Comparison of ENCODE assay signal across 8 cellular contexts in the genomic region with DNA sequence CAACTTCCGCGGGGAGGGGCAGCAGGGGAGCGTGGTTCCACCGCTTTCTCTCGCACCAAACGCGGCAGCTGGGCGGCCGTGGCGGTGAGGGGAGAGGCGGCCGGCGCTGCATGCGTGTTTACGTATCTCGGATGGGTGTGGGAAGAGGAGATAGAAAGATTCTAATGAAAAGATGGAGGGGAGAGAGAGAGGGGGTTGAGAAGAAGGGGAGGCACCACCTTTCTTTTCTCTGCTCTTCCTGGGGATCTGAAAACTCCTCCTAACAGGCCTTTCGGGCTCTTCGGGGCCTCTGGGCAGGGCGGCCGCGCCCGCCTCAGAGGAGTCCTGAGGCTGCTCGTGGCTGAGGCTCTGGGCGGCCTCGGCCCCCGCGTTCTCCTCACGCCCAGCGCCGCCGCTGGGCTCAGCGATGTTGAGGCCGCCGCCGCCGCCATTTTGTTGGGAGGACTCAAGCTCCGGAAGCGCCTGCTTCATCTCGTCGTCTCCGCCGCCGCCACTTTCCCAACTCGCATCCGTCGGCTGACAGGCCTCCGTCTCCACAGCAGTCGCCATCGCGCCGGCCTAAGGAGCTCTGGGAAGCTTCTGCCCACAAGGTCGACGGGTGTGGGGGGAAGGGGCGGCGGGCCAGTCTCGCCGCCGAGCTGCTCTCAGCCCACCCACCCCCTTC. TPM values are rescaled to one million over a fixed set of nuclear protein-coding genes. Genes with fewer than 3 reads are reported as not detected.
DNase-seq lines count a peak whose midpoint lies in the region; ATAC-seq and TF ChIP-seq lines count a peak whose summit lies in the region.

No MANE protein-coding gene starts in this region.

- TF ChIP-seq EP300 in gastroesophageal sphincter (IDR thresholded peaks at IDR 0.05): no peak

- TF ChIP-seq POLR2A in gastroesophageal sphincter (IDR thresholded peaks at IDR 0.05): peak; percentile 41 to 43

- intact Hi-C loops in activated naive CD4-positive, alpha-beta T cell treated with anti-CD3 and anti-CD28 coated beads for 36 hours (cut with micrococcal nuclease): loop anchor here (1.0 to 5.0 kb wide), 5 partner anchors 86 to 875 kb away; a partner anchor contains a TSS

- WGBS in gastroesophageal sphincter (ENCODE audit: low coverage in 1 of 2), 2 donors: 2% methylated on average over 28 of the region's 58 CpGs; no CpG with 5 or more reads in 1 of the 2 donors

- H3K4me3 Mint-ChIP-seq in activated naive CD4-positive, alpha-beta T cell treated with anti-CD3 and anti-CD28 coated beads for 36 hours: peak overlapping the region; percentile 98

- peak; percentile 62 for ATAC-seq in GM21737 (IDR thresholded peaks at IDR 0.05; ENCODE audit: unreplicated experiment)
- peak; percentile 82 for ATAC-seq in gastroesophageal sphincter

- H3K27ac Mint-ChIP-seq in activated naive CD4-positive, alpha-beta T cell treated with anti-CD3 and anti-CD28 coated beads for 36 hours: peak overlapping the region; percentile 96

- DNase-seq in EH (ENCODE audit: low read depth) (peak; percentile 83), SJSA1 (ENCODE audit: low read depth in 1 of 2, low spot score in 2 of 2) (peak; percentile 47 to 57), non-pigmented ciliary epithelial cell (ENCODE audit: low read depth) (peak; percentile 20), superior temporal gyrus (ENCODE audit: extremely low spot score) (peak; percentile 76)
- peak; percentile 80 for DNase-seq in activated naive CD4-positive, alpha-beta T cell treated with anti-CD3 and anti-CD28 coated beads for 36 hours

- H3K36me3 Mint-ChIP-seq in activated naive CD4-positive, alpha-beta T cell treated with anti-CD3 and anti-CD28 coated beads for 36 hours (ENCODE audit: low read depth): peaks cover 38% of the 10 kb centered on the region

- peak in 1 of 4 experiments; percentile 12 for TF ChIP-seq CTCF in gastroesophageal sphincter (IDR thresholded peaks at IDR 0.05)

- CTCF ChIA-PET in activated naive CD4-positive, alpha-beta T cell treated with anti-CD3 and anti-CD28 coated beads for 36 hours (lab: Charles Lee): interaction anchor here (0.5 to 1.7 kb wide), 2 partner anchors 46 to 117 kb away, joined by 3 to 8 read pairs; no protein-coding TSS in a partner anchor

- H3K9me3 Mint-ChIP-seq in activated naive CD4-positive, alpha-beta T cell treated with anti-CD3 and anti-CD28 coated beads for 36 hours: peaks cover 8% of the 10 kb centered on the region

- H3K4me1 Mint-ChIP-seq in activated naive CD4-positive, alpha-beta T cell treated with anti-CD3 and anti-CD28 coated beads for 36 hours (ENCODE audit: low read depth): peaks cover 39% of the 10 kb centered on the region

- H3K36me3 ChIP-seq in KOPT-K1 (ENCODE audit: insufficient read depth, low read length) (peaks cover 22% of the 10 kb centered on the region), SJSA1 (peaks cover 2% of the 10 kb centered on the region; the same call in 1 of the 2 replicates), gastroesophageal sphincter (no peaks in the 10 kb centered on the region)

- peaks cover 3% of the 10 kb centered on the region for H3K4me1 ChIP-seq in SJSA1 (replicated peaks)
- peaks cover 0 to 37% (median 6%) of the 10 kb centered on the region in 3 donors for H3K4me1 ChIP-seq in gastroesophageal sphincter

- H3K27me3 Mint-ChIP-seq in activated naive CD4-positive, alpha-beta T cell treated with anti-CD3 and anti-CD28 coated beads for 36 hours (ENCODE audit: low read depth): no peaks in the 10 kb centered on the region

- H3K27ac ChIP-seq in KOPT-K1 (ENCODE audit: low read depth, low read length, poor library complexity, severe bottlenecking) (peak overlapping the region; percentile 96), SJSA1 (peak overlapping the region; percentile 95), gastroesophageal sphincter (peak overlapping the region; percentile 94 to 99 (median 98))

- H3K27me3 ChIP-seq in SJSA1 (replicated peaks) (no peaks in the 10 kb centered on the region), gastroesophageal sphincter (no peaks in the 10 kb centered on the region)

- H3K4me3 ChIP-seq in SJSA1 (peak overlapping the region; percentile 55), gastroesophageal sphincter (peak overlapping the region; percentile 68 to 73)

- peaks cover 13% of the 10 kb centered on the region for H3K9me3 ChIP-seq in KOPT-K1 (ENCODE audit: insufficient read depth, low read length, poor library complexity, severe bottlenecking)
- H3K9me3 ChIP-seq in SJSA1 (replicated peaks): peaks cover 6% of the 10 kb centered on the region
- no peaks in the 10 kb centered on the region for H3K9me3 ChIP-seq in gastroesophageal sphincter

RNA-seq across cellular contexts. Expression of a gene that starts 0.5 kb away (rescaled TPM):
- total RNA-seq in SJSA1 (2014; rRNA removed; shearing (Covaris generic)): 18.9 and 23.7 TPM in 2 replicates
- total RNA-seq in activated naive CD4-positive, alpha-beta T cell treated with anti-CD3 and anti-CD28 coated beads for 36 hours: 10 to 100 TPM; 39.3 to 39.8 TPM
- 10 to 100 TPM; 65.2 to 87.4 (median 76.1) TPM for total RNA-seq in gastroesophageal sphincter

Comparison
In these comparisons a context has a peak if more than half of its experiments do, and no peak if none do; other contexts are left out.
1. Peak in every context shown above with its lines: DNase-seq, ATAC-seq, H3K4me3 ChIP-seq and H3K27ac ChIP-seq.
2. DNase-seq: peak in every context shown above with its lines; median percentile 83 in EH; 80 in activated naive CD4-positive, alpha-beta T cell treated with anti-CD3 and anti-CD28 coated beads for 36 hours; 76 in superior temporal gyrus; 52 in SJSA1; 20 in non-pigmented ciliary epithelial cell.